In the genomic region with DNA sequence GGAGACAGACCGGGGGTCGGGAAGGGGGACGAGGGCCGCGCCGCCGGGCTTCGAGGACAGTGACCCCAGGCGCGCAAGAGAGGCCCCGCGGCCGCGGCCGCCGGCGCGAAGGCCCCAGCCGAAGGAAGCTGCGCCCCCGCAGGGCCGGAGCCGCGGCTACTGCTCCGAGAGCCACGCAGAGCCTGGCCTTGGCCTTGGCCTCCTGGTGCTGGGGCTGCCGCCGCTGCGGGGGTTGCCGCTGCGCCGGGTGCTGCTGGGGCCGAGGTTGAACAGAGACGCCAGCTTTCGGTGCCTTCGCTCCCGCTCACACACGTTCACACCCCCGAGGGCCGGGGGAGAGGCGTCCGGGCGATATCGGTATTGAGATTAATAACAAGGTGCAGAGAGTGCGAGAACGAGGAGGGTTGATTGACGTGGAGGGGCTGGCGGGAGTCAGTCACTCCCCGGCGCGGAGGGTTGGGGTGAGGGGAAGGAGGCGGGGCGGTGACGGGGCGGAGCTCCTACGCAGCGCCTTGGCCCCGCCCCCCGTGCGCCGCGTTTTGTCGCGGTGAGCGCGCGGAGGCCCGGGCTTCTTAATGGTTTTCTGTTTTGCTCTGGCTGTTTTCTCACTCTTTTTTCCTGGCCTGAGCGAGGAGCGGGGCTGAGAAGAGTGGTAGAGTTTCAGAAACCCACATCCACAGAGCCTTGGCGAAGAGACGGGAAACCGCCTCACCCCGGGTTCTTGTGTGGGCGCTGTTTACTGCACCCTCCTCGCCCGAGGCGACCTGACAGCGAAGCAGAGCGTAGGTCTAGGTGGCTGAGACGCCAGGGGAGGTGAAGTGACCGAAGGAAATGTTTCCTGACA, we compare ENCODE assay signal across 8 cellular contexts. TPM values are rescaled to one million over a fixed set of nuclear protein-coding genes. Genes with fewer than 3 reads are reported as not detected.
DNase-seq lines count a peak whose midpoint lies in the region; ATAC-seq and TF ChIP-seq lines count a peak whose summit lies in the region.

No MANE protein-coding gene starts in this region.

- H3K4me1 ChIP-seq in adipocyte (ENCODE audit: control insufficient read depth, insufficient read depth, low read length) (peaks cover 18% of the 10 kb centered on the region), heart left ventricle (peaks cover 0 to 48% (median 35%) of the 10 kb centered on the region in 12 donors)

- WGBS in heart left ventricle, 4 donors, result 0 to 2% (median 1%) methylated on average over 35 to 82 of the region's 82 CpGs

- no peaks in the 10 kb centered on the region for H3K27me3 Mint-ChIP-seq in progenitor cell of endocrine pancreas

- peak overlapping the region; percentile 99 for H3K27ac Mint-ChIP-seq in progenitor cell of endocrine pancreas

- peaks cover 2% of the 10 kb centered on the region for H3K36me3 Mint-ChIP-seq in progenitor cell of endocrine pancreas (ENCODE audit: insufficient read depth)

- H3K4me3 ChIP-seq in adipocyte (ENCODE audit: low read length) (peak overlapping the region; percentile 96), heart left ventricle (peak overlapping the region; percentile 72 to 99 (median 88))

- TF ChIP-seq POLR2A in heart left ventricle (IDR thresholded peaks at IDR 0.05), result peak; percentile 58 to 93

- H3K9me3 ChIP-seq in adipocyte (ENCODE audit: control insufficient read depth, low read length) (no peaks in the 10 kb centered on the region), heart left ventricle (no peaks in the 10 kb centered on the region)

- H3K27me3 ChIP-seq in adipocyte (replicated peaks; ENCODE audit: control insufficient read depth, insufficient read depth, low read length) (no peaks in the 10 kb centered on the region), heart left ventricle (no peaks in the 10 kb centered on the region)

- H3K36me3 ChIP-seq in adipocyte (ENCODE audit: control insufficient read depth, insufficient read depth, low read length, severe bottlenecking) (no peaks in the 10 kb centered on the region), heart left ventricle (no peaks in the 10 kb centered on the region)

- peaks cover 23% of the 10 kb centered on the region for H3K4me1 Mint-ChIP-seq in progenitor cell of endocrine pancreas (ENCODE audit: low read depth)

- H3K9ac ChIP-seq in adipocyte (ENCODE audit: low read length), result peak overlapping the region; percentile 94

- H3K9me3 Mint-ChIP-seq in progenitor cell of endocrine pancreas (ENCODE audit: low read depth), result no peaks in the 10 kb centered on the region

- H3K4me3 Mint-ChIP-seq in progenitor cell of endocrine pancreas (ENCODE audit: low read depth), result peak overlapping the region; percentile 98

- DNase-seq in NCI-H1105 (lab: John Stamatoyannopoulos, UW) (peak; percentile 68), SW 1271 (lab: John Stamatoyannopoulos, UW) (peak; percentile 41 to 61), adipocyte (ENCODE audit: low read depth) (peak; percentile 98), heart left ventricle (peak; percentile 93 to 96 (median 94)), progenitor cell of endocrine pancreas (ENCODE audit: low spot score, unreplicated experiment) (peak; percentile 80), ureter (ENCODE audit: low spot score) (peak; percentile 94)

- TF ChIP-seq CTCF in GM12873 (IDR thresholded peaks at IDR 0.05; ENCODE audit: insufficient read depth, low read depth, low read length, missing control alignments), result peak; percentile 0
- peak in 2 of 12 donors; percentile 6 to 14 for TF ChIP-seq CTCF in heart left ventricle (IDR thresholded peaks at IDR 0.05)
- no peak for TF ChIP-seq CTCF in progenitor cell of endocrine pancreas (IDR thresholded peaks at IDR 0.05; ENCODE audit: unreplicated experiment)

- H3K27ac ChIP-seq in heart left ventricle, result peak overlapping the region; percentile 90 to 100 (median 99)

- ATAC-seq in HG02642 (IDR thresholded peaks at IDR 0.05; ENCODE audit: poor library complexity, unreplicated experiment), result peak; percentile 82
- ATAC-seq in heart left ventricle, result peak; percentile 93 to 96 (median 94)

- intact Hi-C loops in heart left ventricle (cut with DNase I), result loop anchor here in 9 of 10 donors (1.0 to 10.0 kb wide), 6 partner anchors 35 to 105 kb away; a partner anchor contains a TSS

RNA-seq across cellular contexts. Expression of a gene that starts 0.9 kb away (rescaled TPM):
- total RNA-seq in heart left ventricle (10 to 100 TPM; 12.1 to 39.2 (median 19.6) TPM), progenitor cell of endocrine pancreas (39.7 and 42.4 TPM in 2 replicates), ureter (64.7 TPM)
- polyA plus RNA-seq in heart left ventricle, result 1 to 10 TPM; 2.2 to 6.9 TPM

RNA-seq across cellular contexts. Expression of a gene that starts 42.6 kb away (rescaled TPM):
- total RNA-seq in heart left ventricle, result 10 to 100 TPM; 26.9 to 47.6 (median 40.2) TPM
- 10 to 100 TPM; 34.1 to 69.4 TPM for polyA plus RNA-seq in heart left ventricle
- 25.7 and 32.7 TPM in 2 replicates for total RNA-seq in progenitor cell of endocrine pancreas
- 30.5 TPM for total RNA-seq in ureter

Comparison
In these comparisons a context has a peak if more than half of its experiments do, and no peak if none do; other contexts are left out.
1. Peak in every context shown above with its lines: DNase-seq, ATAC-seq, H3K4me3 ChIP-seq and H3K27ac ChIP-seq.